8 cellular contexts compared by ENCODE assay signal in the genomic region with DNA sequence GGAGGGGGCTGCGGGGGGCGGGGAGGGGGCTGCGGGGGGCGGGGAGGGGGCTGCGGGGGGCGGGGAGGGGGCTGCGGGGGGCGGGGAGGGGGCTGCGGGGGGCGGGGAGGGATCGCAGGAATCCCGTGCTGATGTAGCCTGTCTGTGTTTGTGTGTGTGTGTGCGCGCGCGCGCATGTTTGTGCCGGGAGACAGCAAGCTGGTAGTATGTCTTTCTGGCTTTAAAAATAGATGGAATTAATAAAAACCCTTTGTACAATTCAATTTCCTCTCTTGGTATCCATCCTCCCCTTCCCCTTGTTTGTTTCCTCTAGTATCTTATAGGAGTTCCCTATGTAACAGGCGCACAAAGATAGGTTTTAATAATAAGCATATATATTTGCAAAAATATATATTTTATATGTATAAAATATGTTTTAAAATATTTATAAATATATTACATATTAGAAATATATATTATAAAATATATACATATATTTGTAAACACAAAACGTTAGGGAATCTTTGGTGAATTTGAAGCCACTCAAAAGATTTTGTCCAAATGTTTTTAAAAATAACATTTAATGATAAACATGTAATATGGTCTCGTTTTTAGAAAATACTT. TPM values are rescaled to one million over a fixed set of nuclear protein-coding genes. Genes with fewer than 3 reads are reported as not detected.
DNase-seq lines count a peak whose midpoint lies in the region; ATAC-seq and TF ChIP-seq lines count a peak whose summit lies in the region.

No MANE protein-coding gene starts in this region.

- H3K9me3 ChIP-seq in H9 (ENCODE audit: control insufficient read depth, low read depth, low read length): no peaks in the 10 kb centered on the region
- H3K9me3 ChIP-seq in sigmoid colon: no peaks in the 10 kb centered on the region

- H3K27ac ChIP-seq in H9 (ENCODE audit: insufficient read length, low read depth, low read length) (no peak overlapping the region), sigmoid colon (peak overlapping the region; percentile 52 to 68 (median 62))

- H3K4me1 ChIP-seq in H9 (ENCODE audit: insufficient read depth, low read length) (no peaks in the 10 kb centered on the region), sigmoid colon (peaks cover 0 to 12% (median 2%) of the 10 kb centered on the region in 4 donors)

- H3K4me3 Mint-ChIP-seq in H9 (peak overlapping the region; percentile 78 to 91), glutamatergic neuron (ENCODE audit: unreplicated experiment) (peak overlapping the region; percentile 93)

- H2BK15ac ChIP-seq in H9 (ENCODE audit: low read depth, low read length): no peak overlapping the region

- no peak overlapping the region for H2AK5ac ChIP-seq in H9 (ENCODE audit: insufficient read length, low read length)

- H3K9me3 Mint-ChIP-seq in H9: peaks cover 0 to 2% of the 10 kb centered on the region in 2 experiments; a peak in 1 of 5 replicates
- peaks cover 7% of the 10 kb centered on the region for H3K9me3 Mint-ChIP-seq in glutamatergic neuron (ENCODE audit: unreplicated experiment)

- H3K23ac ChIP-seq in H9 (ENCODE audit: insufficient read length, low read depth, low read length): no peak overlapping the region

- no peaks in the 10 kb centered on the region for H3K79me2 ChIP-seq in H9 (ENCODE audit: insufficient read depth, low read length)

- no peak overlapping the region for H2BK12ac ChIP-seq in H9 (ENCODE audit: insufficient read length, low read depth, low read length)

- peak overlapping the region; percentile 53 for H3K4me2 ChIP-seq in H9 (ENCODE audit: insufficient read depth, insufficient read length, low read length)

- TF ChIP-seq CTCF in H9 (conservative IDR thresholded peaks at IDR 0.05) (no peak), glutamatergic neuron (IDR thresholded peaks at IDR 0.05; ENCODE audit: partially characterized antibody, unreplicated experiment) (no peak), sigmoid colon (IDR thresholded peaks at IDR 0.05) (no peak)

- no peak overlapping the region for H3K56ac ChIP-seq in H9 (ENCODE audit: insufficient read length, low read depth, low read length)

- H3T11ph ChIP-seq in H9 (ENCODE audit: low read length): no peak overlapping the region

- H4K20me1 ChIP-seq in H9 (ENCODE audit: control insufficient read depth, insufficient read depth, insufficient read length): no peaks in the 10 kb centered on the region

- H2BK5ac ChIP-seq in H9 (ENCODE audit: insufficient read length, low read length): no peak overlapping the region

- H3K23me2 ChIP-seq in H9 (ENCODE audit: insufficient read length, low read depth, low read length, poor library complexity, severe bottlenecking): no peaks in the 10 kb centered on the region

- no peak overlapping the region for H2BK20ac ChIP-seq in H9 (ENCODE audit: low read depth, low read length, poor library complexity, severe bottlenecking)

- H4K8ac ChIP-seq in H9 (replicated peaks; ENCODE audit: insufficient read length, low read depth, low read length): no peak overlapping the region

- H3K4me1 Mint-ChIP-seq in H9 (peaks cover 6% of the 10 kb centered on the region in 2 experiments), glutamatergic neuron (ENCODE audit: low read depth, unreplicated experiment) (peaks cover 6% of the 10 kb centered on the region)

- H3K14ac ChIP-seq in H9 (ENCODE audit: insufficient read depth, low read length): no peak overlapping the region

- WGBS in H9 (ENCODE audit: extremely low coverage, insufficient read length, low lambda C conversion rate): no CpG with 5 or more reads among the region's 21 CpGs
- 2 to 5% methylated on average over 16 to 17 of the region's 21 CpGs for WGBS in sigmoid colon, 2 donors

- H3K4ac ChIP-seq in H9 (ENCODE audit: low read depth, low read length): no peak overlapping the region

- no peak overlapping the region for H2BK120ac ChIP-seq in H9 (ENCODE audit: low read depth, low read length, poor library complexity, severe bottlenecking)

- DNase-seq in H9: no peak
- DNase-seq in SK-N-DZ (ENCODE audit: low spot score): peak; percentile 66
- peak; percentile 51 for DNase-seq in glutamatergic neuron
- no peak for DNase-seq in sigmoid colon
- no peak for DNase-seq in germinal center (ENCODE audit: low spot score)
- no peak for DNase-seq in activated CD4-positive, alpha-beta T cell treated with anti-CD3 and anti-CD28 coated beads, Interleukin-2, amount 50 U/mL, for 4 hours

- peak overlapping the region; percentile 43 to 52 (median 50) for H3K4me3 ChIP-seq in sigmoid colon

- TF ChIP-seq EP300 in sigmoid colon (IDR thresholded peaks at IDR 0.05): no peak

- no peak overlapping the region for H2AFZ ChIP-seq in H9 (ENCODE audit: low read length)

- ATAC-seq in GM21786 (IDR thresholded peaks at IDR 0.05; ENCODE audit: unreplicated experiment) (no peak), GM18511 (IDR thresholded peaks at IDR 0.05; ENCODE audit: unreplicated experiment) (no peak)

- H3K27ac Mint-ChIP-seq in H9 (peak overlapping the region in 1 of 3 experiments; percentile 76; a peak in 1 of 7 replicates), glutamatergic neuron (ENCODE audit: unreplicated experiment) (peak overlapping the region; percentile 75)

- intact Hi-C loops in sigmoid colon (cut with DNase I): no loop called here

- H4K5ac ChIP-seq in H9 (ENCODE audit: insufficient read length, low read depth, low read length): no peak overlapping the region

- TF ChIP-seq POLR2A in sigmoid colon (IDR thresholded peaks at IDR 0.05): no peak

- H3K27me3 ChIP-seq in H9 (ENCODE audit: insufficient read depth, low read length) (no peaks in the 10 kb centered on the region), sigmoid colon (peaks cover 0 to 20% (median 0%) of the 10 kb centered on the region in 3 donors)

- no peaks in the 10 kb centered on the region for H3K79me1 ChIP-seq in H9 (ENCODE audit: insufficient read depth, low read depth, low read length, poor library complexity, severe bottlenecking)

- no peak overlapping the region for H3K18ac ChIP-seq in H9 (ENCODE audit: insufficient read length, low read depth, low read length)

- no peaks in the 10 kb centered on the region for H3K36me3 Mint-ChIP-seq in H9 (ENCODE audit: insufficient read depth in 1 of 3, low read depth in 3 of 3)
- no peaks in the 10 kb centered on the region for H3K36me3 Mint-ChIP-seq in glutamatergic neuron (ENCODE audit: unreplicated experiment)

- no peaks in the 10 kb centered on the region for H3K36me3 ChIP-seq in sigmoid colon

- H3K9ac ChIP-seq in H9 (ENCODE audit: extremely low read depth, insufficient read length, low read length): no peak overlapping the region

- H3K27me3 Mint-ChIP-seq in H9 (ENCODE audit: low read depth) (peaks cover 52% of the 10 kb centered on the region), glutamatergic neuron (ENCODE audit: unreplicated experiment) (peaks cover 8% of the 10 kb centered on the region)

- H4K91ac ChIP-seq in H9 (ENCODE audit: insufficient read length, low read depth, low read length): no peak overlapping the region

RNA-seq across cellular contexts. Expression of a gene that starts 0.8 kb away (rescaled TPM):
- total RNA-seq in H9 (2021): 0.13 and 0.37 TPM in 2 replicates
- 2.3 and 4.1 TPM in 2 replicates for polyA plus RNA-seq in SK-N-DZ (2014; cell fraction: cytosol; rRNA removed)
- 0.93 and 1.1 TPM in 2 replicates for polyA plus RNA-seq in SK-N-DZ (2014; cell fraction: nucleus; rRNA removed)
- total RNA-seq in glutamatergic neuron (ENCODE audit: unreplicated experiment): 1.6 TPM
- 10 to 100 TPM; 23.1 to 40.4 (median 27.7) TPM for total RNA-seq in sigmoid colon
- polyA plus RNA-seq in sigmoid colon: 1 to 10 TPM in 2 of 3 donors, under 1 TPM in 1; 0.46 to 7.4 (median 3.6) TPM

Comparison
In these comparisons a context has a peak if more than half of its experiments do, and no peak if none do; other contexts are left out.
1. DNase-seq: peak in SK-N-DZ (single experiment) and glutamatergic neuron (single experiment); none in H9 (single experiment), sigmoid colon (single experiment), germinal center (single experiment) and activated CD4-positive, alpha-beta T cell treated with anti-CD3 and anti-CD28 coated beads, Interleukin-2, amount 50 U/mL, for 4 hours (0 of 2).